ENCODE assay signal across 15 cellular contexts in genomic region chr4:28228575-28228974, GRCh38.
"Had no signal": no experiment of that assay in that cellular context is flagged by ENCODE, and none has a peak within 500 bp of the region (broad histone marks: within the 10 kb centered on the region; RNA-seq: fewer than 3 reads in every experiment).

No MANE protein-coding gene starts in this region.

- H3K9me3 ChIP-seq: breast epithelium, mucosa of descending colon, tibial nerve had no signal

- H3K27me3 ChIP-seq: breast epithelium, dorsolateral prefrontal cortex, tibial nerve had no signal

- DNase-seq: activated CD4-positive, alpha-beta T cell treated with anti-CD3 and anti-CD28 coated beads, Interleukin-2, amount 50 U/mL, for 48 hours; activated gamma-delta T cell; activated naive CD8-positive, alpha-beta T cell treated with anti-CD3 and anti-CD28 coated beads for 36 hours; activated T-cell treated with anti-CD3 and anti-CD28 coated beads, Interleukin-2, amount 50 U/mL, for 4 hours; anterior cingulate cortex; dorsolateral prefrontal cortex; head of caudate nucleus; mucosa of descending colon; small intestine; T-helper 2 cell had no signal

- H3K27ac ChIP-seq: breast epithelium, tibial nerve had no signal

- H3K4me3 ChIP-seq: breast epithelium, dorsolateral prefrontal cortex, mucosa of descending colon, tibial nerve had no signal

- H3K4me1 ChIP-seq: breast epithelium had no signal

- H3K36me3 ChIP-seq: breast epithelium, tibial nerve had no signal

- ATAC-seq: activated CD4-positive, CD25-positive, alpha-beta regulatory T cell treated with anti-CD3 and anti-CD28 coated beads, Interleukin-2, amount 50 U/mL, for 24 hours; activated T-cell treated with anti-CD3 and anti-CD28 coated beads, Interleukin-2, amount 50 U/mL, for 4 hours; esophagus mucosa; mucosa of descending colon; natural killer cell treated with Interleukin-12 subunit alpha and Interleukin-12 subunit beta and Interleukin-15 and Interleukin-18, amount 100 ng/mL, for 72 hours had no signal
